8 cellular contexts compared by ENCODE assay signal in genomic region chr9:121519688-121520087, GRCh38. TPM values are rescaled to one million over a fixed set of nuclear protein-coding genes. Genes with fewer than 3 reads are reported as not detected.
"Had no signal": no experiment of that assay in that cellular context is flagged by ENCODE, and none has a peak within 500 bp of the region (broad histone marks: within the 10 kb centered on the region; RNA-seq: fewer than 3 reads in every experiment).

No MANE protein-coding gene starts in this region.

RNA-seq across cellular contexts. Expression of gene GGTA1, which starts 20.0 kb away (rescaled TPM):
- total RNA-seq: OCI-LY7, PC-3, PC-9, RPMI7951, SJCRH30, SJSA1, SK-MEL-5, T-cell had no signal
